In genomic region chr16:8864480-8864879, GRCh38 we compare ENCODE assay signal across 1 cellular context.
TF ChIP-seq lines count a peak whose summit lies in the region.

No MANE protein-coding gene starts in this region.

TF ChIP-seq in K562, 482 proteins besides CTCF, POLR2A, EP300 and RAD21 (continued from another document):
- TF ChIP-seq, protein P1, sequence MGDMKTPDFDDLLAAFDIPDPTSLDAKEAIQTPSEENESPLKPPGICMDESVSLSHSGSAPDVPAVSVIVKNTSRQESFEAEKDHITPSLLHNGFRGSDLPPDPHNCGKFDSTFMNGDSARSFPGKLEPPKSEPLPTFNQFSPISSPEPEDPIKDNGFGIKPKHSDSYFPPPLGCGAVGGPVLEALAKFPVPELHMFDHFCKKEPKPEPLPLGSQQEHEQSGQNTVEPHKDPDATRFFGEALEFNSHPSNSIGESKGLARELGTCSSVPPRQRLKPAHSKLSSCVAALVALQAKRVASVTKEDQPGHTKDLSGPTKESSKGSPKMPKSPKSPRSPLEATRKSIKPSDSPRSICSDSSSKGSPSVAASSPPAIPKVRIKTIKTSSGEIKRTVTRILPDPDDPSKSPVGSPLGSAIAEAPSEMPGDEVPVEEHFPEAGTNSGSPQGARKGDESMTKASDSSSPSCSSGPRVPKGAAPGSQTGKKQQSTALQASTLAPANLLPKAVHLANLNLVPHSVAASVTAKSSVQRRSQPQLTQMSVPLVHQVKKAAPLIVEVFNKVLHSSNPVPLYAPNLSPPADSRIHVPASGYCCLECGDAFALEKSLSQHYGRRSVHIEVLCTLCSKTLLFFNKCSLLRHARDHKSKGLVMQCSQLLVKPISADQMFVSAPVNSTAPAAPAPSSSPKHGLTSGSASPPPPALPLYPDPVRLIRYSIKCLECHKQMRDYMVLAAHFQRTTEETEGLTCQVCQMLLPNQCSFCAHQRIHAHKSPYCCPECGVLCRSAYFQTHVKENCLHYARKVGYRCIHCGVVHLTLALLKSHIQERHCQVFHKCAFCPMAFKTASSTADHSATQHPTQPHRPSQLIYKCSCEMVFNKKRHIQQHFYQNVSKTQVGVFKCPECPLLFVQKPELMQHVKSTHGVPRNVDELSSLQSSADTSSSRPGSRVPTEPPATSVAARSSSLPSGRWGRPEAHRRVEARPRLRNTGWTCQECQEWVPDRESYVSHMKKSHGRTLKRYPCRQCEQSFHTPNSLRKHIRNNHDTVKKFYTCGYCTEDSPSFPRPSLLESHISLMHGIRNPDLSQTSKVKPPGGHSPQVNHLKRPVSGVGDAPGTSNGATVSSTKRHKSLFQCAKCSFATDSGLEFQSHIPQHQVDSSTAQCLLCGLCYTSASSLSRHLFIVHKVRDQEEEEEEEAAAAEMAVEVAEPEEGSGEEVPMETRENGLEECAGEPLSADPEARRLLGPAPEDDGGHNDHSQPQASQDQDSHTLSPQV (IDR thresholded peaks at IDR 0.05) = no peak
- TF ChIP-seq HMG20B (CRISPR knock-in tag; IDR thresholded peaks at IDR 0.05) = no peak
